9 cellular contexts compared by ENCODE assay signal in the genomic region with DNA sequence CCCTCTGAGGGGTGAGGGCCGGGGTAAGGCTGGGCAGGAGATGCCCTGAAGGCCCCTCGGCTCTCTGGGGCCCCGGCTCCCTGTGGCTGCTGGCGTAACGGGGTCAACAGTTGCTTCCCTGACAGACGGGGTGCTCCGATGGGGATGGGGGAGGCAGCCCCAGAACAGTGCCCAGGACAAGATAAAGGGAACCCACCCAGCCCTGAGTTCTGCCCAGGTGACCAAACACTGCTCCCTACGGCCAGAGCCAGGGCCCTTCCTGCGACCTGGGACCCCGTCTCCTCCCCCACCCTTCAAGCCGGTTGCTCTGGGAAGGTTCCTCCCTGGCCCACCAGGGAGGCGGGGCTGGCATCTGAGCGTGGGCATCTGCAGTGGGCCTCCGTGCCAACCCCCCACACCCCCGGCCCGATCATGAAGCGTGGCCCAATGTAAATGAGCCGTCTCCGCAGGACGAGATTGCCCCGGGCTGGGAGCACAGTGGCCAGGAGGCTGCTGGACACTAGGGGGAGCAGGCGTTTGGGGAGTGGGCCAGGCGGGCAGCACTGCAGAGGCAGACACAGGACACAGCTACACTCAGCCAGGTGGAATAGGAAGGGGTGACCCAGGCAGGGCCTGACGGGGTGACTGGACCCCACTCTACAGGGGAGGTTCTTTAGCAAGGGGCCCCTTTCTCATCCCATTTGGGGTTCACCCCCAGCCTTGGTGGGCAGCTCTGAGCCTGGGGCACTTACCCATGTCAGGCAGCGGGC. TPM values are rescaled to one million over a fixed set of nuclear protein-coding genes. Genes with fewer than 3 reads are reported as not detected.
DNase-seq lines count a peak whose midpoint lies in the region; ATAC-seq, FAIRE-seq and TF ChIP-seq lines count a peak whose summit lies in the region.
"Had no signal": no experiment of that assay in that cellular context is flagged by ENCODE, and none has a peak within 500 bp of the region (broad histone marks: within the 10 kb centered on the region; RNA-seq: fewer than 3 reads in every experiment).

No MANE protein-coding gene starts in this region.

- H3K27me3 Mint-ChIP-seq in progenitor cell of endocrine pancreas = peaks cover 20% of the 10 kb centered on the region

- ATAC-seq in GM18867 (IDR thresholded peaks at IDR 0.05; ENCODE audit: unreplicated experiment) (no peak), GM19463 (IDR thresholded peaks at IDR 0.05; ENCODE audit: unreplicated experiment) (no peak)

- no peaks in the 10 kb centered on the region for H3K36me3 Mint-ChIP-seq in progenitor cell of endocrine pancreas (ENCODE audit: insufficient read depth)

- no peak overlapping the region for H3K4me3 Mint-ChIP-seq in progenitor cell of endocrine pancreas (ENCODE audit: low read depth)

- H3K27ac Mint-ChIP-seq in progenitor cell of endocrine pancreas = no peak overlapping the region

- H3K4me1 Mint-ChIP-seq in progenitor cell of endocrine pancreas (ENCODE audit: low read depth) = peaks cover 9% of the 10 kb centered on the region

- CTCF ChIA-PET in GM10248 (lab: Yijun Ruan, JAX) = interaction anchor here (1.8 kb wide), 1 partner anchor 13 kb away, joined by 5 read pairs; no protein-coding TSS in a partner anchor

- H3K9me3 Mint-ChIP-seq in progenitor cell of endocrine pancreas (ENCODE audit: low read depth) = no peaks in the 10 kb centered on the region

- H3K4me3 ChIP-seq in fibroblast of villous mesenchyme (ENCODE audit: low read depth, low read length) = no peak overlapping the region

- POLR2A ChIA-PET in GM10248 (lab: Yijun Ruan, JAX) = no interaction called here

- TF ChIP-seq CTCF in GM10248 (IDR thresholded peaks at IDR 0.05; ENCODE audit: control extremely low read depth, extremely low read depth, low read depth, missing control alignments) (peak; percentile 24), fibroblast of villous mesenchyme (IDR thresholded peaks at IDR 0.05; ENCODE audit: insufficient read depth, low read depth, low read length) (peak; percentile 77), progenitor cell of endocrine pancreas (IDR thresholded peaks at IDR 0.05; ENCODE audit: unreplicated experiment) (peak; percentile 77)

- no peak for DNase-seq in GM10248 (ENCODE audit: extremely low spot score)
- DNase-seq in fibroblast of villous mesenchyme (ENCODE audit: low read depth) = peak; percentile 47
- peak; percentile 62 for DNase-seq in progenitor cell of endocrine pancreas (ENCODE audit: low spot score, unreplicated experiment)
- DNase-seq in GM19239 (ENCODE audit: insufficient read length, low spot score) = no peak
- no peak for DNase-seq in NCI-H345 (lab: John Stamatoyannopoulos, UW)
- DNase-seq: activated CD4-positive, alpha-beta T cell treated with anti-CD3 and anti-CD28 coated beads for 1 hour had no signal

- FAIRE-seq in GM19239 (lab: Jason Lieb, UNC) = no peak

TF ChIP-seq in PFSK-1, 5 proteins besides CTCF, POLR2A, EP300 and RAD21:
- TF ChIP-seq, protein P1, sequence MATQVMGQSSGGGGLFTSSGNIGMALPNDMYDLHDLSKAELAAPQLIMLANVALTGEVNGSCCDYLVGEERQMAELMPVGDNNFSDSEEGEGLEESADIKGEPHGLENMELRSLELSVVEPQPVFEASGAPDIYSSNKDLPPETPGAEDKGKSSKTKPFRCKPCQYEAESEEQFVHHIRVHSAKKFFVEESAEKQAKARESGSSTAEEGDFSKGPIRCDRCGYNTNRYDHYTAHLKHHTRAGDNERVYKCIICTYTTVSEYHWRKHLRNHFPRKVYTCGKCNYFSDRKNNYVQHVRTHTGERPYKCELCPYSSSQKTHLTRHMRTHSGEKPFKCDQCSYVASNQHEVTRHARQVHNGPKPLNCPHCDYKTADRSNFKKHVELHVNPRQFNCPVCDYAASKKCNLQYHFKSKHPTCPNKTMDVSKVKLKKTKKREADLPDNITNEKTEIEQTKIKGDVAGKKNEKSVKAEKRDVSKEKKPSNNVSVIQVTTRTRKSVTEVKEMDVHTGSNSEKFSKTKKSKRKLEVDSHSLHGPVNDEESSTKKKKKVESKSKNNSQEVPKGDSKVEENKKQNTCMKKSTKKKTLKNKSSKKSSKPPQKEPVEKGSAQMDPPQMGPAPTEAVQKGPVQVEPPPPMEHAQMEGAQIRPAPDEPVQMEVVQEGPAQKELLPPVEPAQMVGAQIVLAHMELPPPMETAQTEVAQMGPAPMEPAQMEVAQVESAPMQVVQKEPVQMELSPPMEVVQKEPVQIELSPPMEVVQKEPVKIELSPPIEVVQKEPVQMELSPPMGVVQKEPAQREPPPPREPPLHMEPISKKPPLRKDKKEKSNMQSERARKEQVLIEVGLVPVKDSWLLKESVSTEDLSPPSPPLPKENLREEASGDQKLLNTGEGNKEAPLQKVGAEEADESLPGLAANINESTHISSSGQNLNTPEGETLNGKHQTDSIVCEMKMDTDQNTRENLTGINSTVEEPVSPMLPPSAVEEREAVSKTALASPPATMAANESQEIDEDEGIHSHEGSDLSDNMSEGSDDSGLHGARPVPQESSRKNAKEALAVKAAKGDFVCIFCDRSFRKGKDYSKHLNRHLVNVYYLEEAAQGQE (IDR thresholded peaks at IDR 0.05; ENCODE audit: insufficient read depth in 1 of 2, low read depth in 2 of 2, low read length in 2 of 2) = no peak
- TF ChIP-seq FOXP2 (optimal IDR thresholded peaks at IDR 0.05; ENCODE audit: borderline replicate concordance, extremely low read depth, extremely low read length, insufficient read depth) (peak; percentile 54), POLR2AphosphoS5 (IDR thresholded peaks at IDR 0.05; ENCODE audit: low read depth, low read length) (no peak), TAF1 (IDR thresholded peaks at IDR 0.05; ENCODE audit: borderline replicate concordance, insufficient read depth, low read length) (no peak)

RNA-seq across cellular contexts. Expression of a gene that starts 1.1 kb away (rescaled TPM):
- 0.58 TPM for polyA plus RNA-seq in PFSK-1 (2012; ENCODE audit: insufficient read length, low read depth)
- total RNA-seq in fibroblast of villous mesenchyme = under 0.01 TPM in 2 replicates
- total RNA-seq in progenitor cell of endocrine pancreas = 0.34 and 0.53 TPM in 2 replicates

RNA-seq across cellular contexts. Expression of a gene that starts 16.1 kb away (rescaled TPM):
- polyA plus RNA-seq in PFSK-1 (2012; ENCODE audit: insufficient read length, low read depth) = 28.5 TPM
- total RNA-seq in fibroblast of villous mesenchyme = 3.9 and 7.7 TPM in 2 replicates
- total RNA-seq in progenitor cell of endocrine pancreas = 40.4 and 43.8 TPM in 2 replicates

RNA-seq across cellular contexts. Expression of a gene that starts 16.7 kb away (rescaled TPM):
- polyA plus RNA-seq in PFSK-1 (2012; ENCODE audit: insufficient read length, low read depth) = 21.8 TPM
- total RNA-seq in fibroblast of villous mesenchyme = 4.3 and 5.8 TPM in 2 replicates
- 8.7 and 9.1 TPM in 2 replicates for total RNA-seq in progenitor cell of endocrine pancreas

Comparison
In these comparisons a context has a peak if more than half of its experiments do, and no peak if none do; other contexts are left out.
1. DNase-seq: peak in fibroblast of villous mesenchyme (single experiment) and progenitor cell of endocrine pancreas (single experiment); none in GM10248 (single experiment), GM19239 (single experiment) and NCI-H345 (single experiment).
2. CTCF ChIP-seq: peak in every context shown above with its lines; median percentile 77 in fibroblast of villous mesenchyme; 77 in progenitor cell of endocrine pancreas; 24 in GM10248.